In the genomic region with DNA sequence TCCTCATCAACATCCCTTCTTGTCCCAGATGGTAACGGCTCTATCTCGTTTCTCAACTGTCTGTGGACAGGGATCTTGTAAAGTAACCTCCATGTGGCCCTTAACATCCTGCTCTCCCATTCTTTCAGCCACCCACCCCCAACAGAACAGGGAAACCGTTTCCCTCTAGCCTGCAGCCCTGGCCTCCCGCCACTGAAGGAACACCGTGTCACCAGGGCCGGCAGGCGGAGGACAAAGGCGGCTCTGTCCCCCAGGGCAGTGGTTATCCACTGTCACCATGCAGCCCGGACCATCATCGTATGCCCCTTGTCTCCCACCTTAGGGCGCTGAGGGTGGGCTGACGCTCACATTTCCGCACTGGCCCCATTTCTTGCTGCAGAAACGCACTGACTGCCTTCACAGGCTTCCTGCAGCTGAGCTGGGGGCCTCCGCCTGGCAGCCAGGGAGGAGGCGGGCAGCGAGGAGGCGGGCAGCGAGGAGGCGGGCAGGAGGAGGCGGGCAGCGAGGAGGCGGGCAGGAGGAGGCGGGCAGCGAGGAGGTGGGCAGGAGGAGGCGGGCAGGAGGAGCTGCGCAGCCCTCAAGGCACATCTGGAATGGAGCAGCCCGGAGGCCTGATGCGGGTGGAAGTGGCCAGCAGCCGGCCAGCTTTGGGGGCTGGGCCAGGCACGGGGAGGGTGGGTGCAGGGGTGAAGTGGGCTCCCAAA, we compare ENCODE assay signal across 12 cellular contexts. TPM values are rescaled to one million over a fixed set of nuclear protein-coding genes. Genes with fewer than 3 reads are reported as not detected.
DNase-seq lines count a peak whose midpoint lies in the region; ATAC-seq, FAIRE-seq and TF ChIP-seq lines count a peak whose summit lies in the region.
"Had no signal": no experiment of that assay in that cellular context is flagged by ENCODE, and none has a peak within 500 bp of the region (broad histone marks: within the 10 kb centered on the region; RNA-seq: fewer than 3 reads in every experiment).

No MANE protein-coding gene starts in this region.

- no peaks in the 10 kb centered on the region for H3K36me3 ChIP-seq in Panc1 (ENCODE audit: control insufficient read depth, insufficient read depth, low read length)
- H3K36me3 ChIP-seq in endodermal cell (ENCODE audit: control insufficient read depth, insufficient read depth, low read length), result no peaks in the 10 kb centered on the region
- no peaks in the 10 kb centered on the region for H3K36me3 ChIP-seq in neural progenitor cell
- H3K36me3 ChIP-seq: SJSA1, WERI-Rb-1 had no signal

- H2AFZ ChIP-seq in neural progenitor cell (replicated peaks), result peak overlapping the region; percentile 42

- ATAC-seq in Panc1, result peak; percentile 48; the same call in 1 of the 2 replicates

- in situ Hi-C loops in Panc1 (cut with HindIII; ENCODE audit: low pct_unique_long_range_greater_than_20kb, low sequenced_read_pairs), result no loop called here

- no peak overlapping the region for H3K4me3 ChIP-seq in Panc1 (ENCODE audit: low read depth in 2 of 2, low read length in 2 of 2)
- H3K4me3 ChIP-seq in endodermal cell (ENCODE audit: low read length), result no peak overlapping the region
- no peak overlapping the region for H3K4me3 ChIP-seq in neural progenitor cell
- H3K4me3 ChIP-seq: SJSA1 had no signal

- no peak for TF ChIP-seq CTCF in Calu3 (IDR thresholded peaks at IDR 0.05; ENCODE audit: unreplicated experiment)
- no peak for TF ChIP-seq CTCF in Panc1 (IDR thresholded peaks at IDR 0.05)
- TF ChIP-seq CTCF in endodermal cell (conservative IDR thresholded peaks at IDR 0.05), result no peak
- no peak for TF ChIP-seq CTCF in neural progenitor cell (IDR thresholded peaks at IDR 0.05)

- H3K27me3 Mint-ChIP-seq in Calu3 (ENCODE audit: unreplicated experiment) (peaks cover 13% of the 10 kb centered on the region), endodermal cell (ENCODE audit: insufficient read depth) (peaks cover 2% of the 10 kb centered on the region), neural progenitor cell (ENCODE audit: insufficient read depth, low read depth) (peaks cover 12% of the 10 kb centered on the region)
- peaks cover 9% of the 10 kb centered on the region for H3K27me3 Mint-ChIP-seq in activated T-helper 2 cell treated with anti-CD3 and anti-CD28 coated beads, Interferon-gamma antibody, Interleukin-2, Interleukin-4, amounts not matched to agents 10 μg/mL and 5 μg/mL and 100 μg/mL, durations not matched to agents 14 hours and 24 hours and 36 hours (ENCODE audit: low read depth)

- FAIRE-seq in HTR-8/SVneo (lab: Jason Lieb, UNC), result no peak

- H3K4me1 Mint-ChIP-seq in Calu3 (ENCODE audit: low read depth, unreplicated experiment), result peaks cover 11% of the 10 kb centered on the region
- peaks cover 6% of the 10 kb centered on the region for H3K4me1 Mint-ChIP-seq in endodermal cell
- peaks cover 21% of the 10 kb centered on the region for H3K4me1 Mint-ChIP-seq in neural progenitor cell
- peaks cover 2% of the 10 kb centered on the region for H3K4me1 Mint-ChIP-seq in activated T-helper 2 cell treated with anti-CD3 and anti-CD28 coated beads, Interferon-gamma antibody, Interleukin-2, Interleukin-4, amounts not matched to agents 10 μg/mL and 5 μg/mL and 100 μg/mL, durations not matched to agents 14 hours and 24 hours and 36 hours (ENCODE audit: low read depth)

- H3K36me3 Mint-ChIP-seq in Calu3 (ENCODE audit: insufficient read depth, unreplicated experiment), result no peaks in the 10 kb centered on the region
- no peaks in the 10 kb centered on the region for H3K36me3 Mint-ChIP-seq in endodermal cell (ENCODE audit: low read depth)
- no peaks in the 10 kb centered on the region for H3K36me3 Mint-ChIP-seq in neural progenitor cell
- H3K36me3 Mint-ChIP-seq in activated T-helper 2 cell treated with anti-CD3 and anti-CD28 coated beads, Interferon-gamma antibody, Interleukin-2, Interleukin-4, amounts not matched to agents 10 μg/mL and 5 μg/mL and 100 μg/mL, durations not matched to agents 14 hours and 24 hours and 36 hours (ENCODE audit: low read depth), result no peaks in the 10 kb centered on the region

- H3K9me3 ChIP-seq in Panc1 (ENCODE audit: control insufficient read depth, insufficient read depth, low read depth, low read length) (no peaks in the 10 kb centered on the region), endodermal cell (ENCODE audit: control insufficient read depth, low read length) (no peaks in the 10 kb centered on the region), neural progenitor cell (ENCODE audit: low read depth) (no peaks in the 10 kb centered on the region)
- H3K9me3 ChIP-seq: SJSA1 had no signal

- peaks cover 11% of the 10 kb centered on the region for H3K4me1 ChIP-seq in Panc1 (ENCODE audit: control insufficient read depth, insufficient read depth, low read length)
- H3K4me1 ChIP-seq in endodermal cell (ENCODE audit: control insufficient read depth, insufficient read depth, low read length), result no peaks in the 10 kb centered on the region
- H3K4me1 ChIP-seq in neural progenitor cell, result peaks cover 16% of the 10 kb centered on the region
- H3K4me1 ChIP-seq: SJSA1 had no signal

- H3K4me2 ChIP-seq in neural progenitor cell, result no peak overlapping the region

- H3K4me3 Mint-ChIP-seq in Calu3 (ENCODE audit: low read depth, unreplicated experiment) (peak overlapping the region; percentile 55), endodermal cell (no peak overlapping the region), neural progenitor cell (no peak overlapping the region)
- no peak overlapping the region for H3K4me3 Mint-ChIP-seq in activated T-helper 2 cell treated with anti-CD3 and anti-CD28 coated beads, Interferon-gamma antibody, Interleukin-2, Interleukin-4, amounts not matched to agents 10 μg/mL and 5 μg/mL and 100 μg/mL, durations not matched to agents 14 hours and 24 hours and 36 hours (ENCODE audit: low read depth)

- peak overlapping the region; percentile 33 for H3K27ac Mint-ChIP-seq in Calu3 (ENCODE audit: unreplicated experiment)
- no peak overlapping the region for H3K27ac Mint-ChIP-seq in endodermal cell
- peak overlapping the region; percentile 14 for H3K27ac Mint-ChIP-seq in neural progenitor cell
- H3K27ac Mint-ChIP-seq in activated T-helper 2 cell treated with anti-CD3 and anti-CD28 coated beads, Interferon-gamma antibody, Interleukin-2, Interleukin-4, amounts not matched to agents 10 μg/mL and 5 μg/mL and 100 μg/mL, durations not matched to agents 14 hours and 24 hours and 36 hours, result no peak overlapping the region

- DNase-seq in Calu3 (peak; percentile 64), Panc1 (ENCODE audit: low read depth, low spot score) (no peak), endodermal cell (peak; percentile 29), neural progenitor cell (ENCODE audit: low spot score) (no peak), HTR-8/SVneo (ENCODE audit: insufficient read length, low spot score) (no peak), DMS153 (lab: John Stamatoyannopoulos, UW) (no peak)
- DNase-seq in NK-92 treated with Interleukin-12 subunit alpha and Interleukin-12 subunit beta, amount 100 ng/mL, for 24 hours (lab: John Stamatoyannopoulos, UW), result no peak
- no peak for DNase-seq in activated T-helper 2 cell treated with anti-CD3 and anti-CD28 coated beads, Interferon-gamma antibody, Interleukin-2, Interleukin-4, amounts not matched to agents 10 μg/mL and 5 μg/mL and 100 μg/mL, durations not matched to agents 14 hours and 24 hours and 36 hours (ENCODE audit: low spot score)
- DNase-seq: activated CD8-positive, alpha-beta memory T cell treated with anti-CD3 and anti-CD28 coated beads, Interleukin-2, amount 50 U/mL, for 48 hours; WERI-Rb-1 had no signal

- 85 to 91% methylated on average over 17 to 31 of the region's 31 CpGs for WGBS in endodermal cell (ENCODE audit: insufficient coverage in 1 of 2, insufficient read length in 1 of 2), 2 experiments

- no peak overlapping the region for H3K9ac ChIP-seq in endodermal cell (ENCODE audit: extremely low read depth, low read length, poor library complexity, severe bottlenecking)
- no peak overlapping the region for H3K9ac ChIP-seq in neural progenitor cell

- POLR2A ChIA-PET in Panc1 (lab: Charles Lee), result interaction anchor here (0.6 to 0.7 kb wide), 2 partner anchors 62 to 124 kb away, joined by 4 read pairs; no protein-coding TSS in a partner anchor

- H3K9me3 Mint-ChIP-seq in Calu3 (ENCODE audit: low read depth, unreplicated experiment), result no peaks in the 10 kb centered on the region
- no peaks in the 10 kb centered on the region for H3K9me3 Mint-ChIP-seq in endodermal cell
- H3K9me3 Mint-ChIP-seq in neural progenitor cell, result no peaks in the 10 kb centered on the region
- H3K9me3 Mint-ChIP-seq in activated T-helper 2 cell treated with anti-CD3 and anti-CD28 coated beads, Interferon-gamma antibody, Interleukin-2, Interleukin-4, amounts not matched to agents 10 μg/mL and 5 μg/mL and 100 μg/mL, durations not matched to agents 14 hours and 24 hours and 36 hours, result no peaks in the 10 kb centered on the region

- no peaks in the 10 kb centered on the region for H4K20me1 ChIP-seq in neural progenitor cell (ENCODE audit: low read depth)

- H3K27me3 ChIP-seq in Panc1 (ENCODE audit: control insufficient read depth, insufficient read depth, low read length), result no peaks in the 10 kb centered on the region
- no peaks in the 10 kb centered on the region for H3K27me3 ChIP-seq in endodermal cell (ENCODE audit: control insufficient read depth, insufficient read depth, low read length, poor library complexity, severe bottlenecking)
- H3K27me3 ChIP-seq in neural progenitor cell, result no peaks in the 10 kb centered on the region
- H3K27me3 ChIP-seq: SJSA1 had no signal

- H3F3A ChIP-seq in neural progenitor cell (ENCODE audit: low read depth), result peaks cover 4% of the 10 kb centered on the region

- no peaks in the 10 kb centered on the region for H3K79me2 ChIP-seq in neural progenitor cell (ENCODE audit: low read depth)

- no TSS peak for BruUV-seq in Calu3 (replicated peaks; lab: Mats Ljungman, UMichigan)
- no TSS peak for BruUV-seq in Panc1 (replicated peaks; lab: Mats Ljungman, UMichigan)

- CTCF ChIA-PET in Calu3 (lab: Charles Lee) (interaction anchor here (0.6 kb wide), 1 partner anchor 41 kb away, joined by 3 read pairs; no protein-coding TSS in a partner anchor), Panc1 (lab: Charles Lee) (no interaction called here)

- H3K27ac ChIP-seq in Panc1 (ENCODE audit: low read length) (no peak overlapping the region), endodermal cell (ENCODE audit: low read depth, low read length) (no peak overlapping the region), neural progenitor cell (no peak overlapping the region)
- H3K27ac ChIP-seq: HL-60, SJSA1, WERI-Rb-1 had no signal

- intact Hi-C loops in Calu3 (cut with micrococcal nuclease; ENCODE audit: unreplicated experiment), result no loop called here
- intact Hi-C loops in Panc1 (cut with micrococcal nuclease; ENCODE audit: unreplicated experiment), result no loop called here
- intact Hi-C loops in activated T-helper 2 cell treated with anti-CD3 and anti-CD28 coated beads, Interferon-gamma antibody, Interleukin-2, Interleukin-4, amounts not matched to agents 10 μg/mL and 5 μg/mL and 100 μg/mL, durations not matched to agents 14 hours and 24 hours and 36 hours (cut with micrococcal nuclease), result no loop called here

RNA-seq across cellular contexts. Expression of gene KIAA0232, which starts 20.8 kb away (rescaled TPM):
- total RNA-seq in Calu3 (2022) (17.4 and 17.7 TPM in 2 replicates), Panc1 (2021; ENCODE audit: unreplicated experiment) (20.2 TPM), endodermal cell (10 to 100 TPM; 32.9 to 43.5 TPM), neural progenitor cell (ENCODE audit: low replicate concordance) (42.9 and 52.2 TPM in 2 replicates)
- 6.8 TPM for polyA plus RNA-seq in Panc1 (2012; ENCODE audit: insufficient read length)
- 30.0 TPM for polyA plus RNA-seq in endodermal cell (2013, experiment 1 of 2)
- polyA plus RNA-seq in endodermal cell (2013, experiment 2 of 2), result 32.5 TPM
- 13.6 and 15.9 TPM in 2 replicates for total RNA-seq in activated T-helper 2 cell treated with anti-CD3 and anti-CD28 coated beads, Interferon-gamma antibody, Interleukin-2, Interleukin-4, amounts not matched to agents 10 μg/mL and 5 μg/mL and 100 μg/mL, durations not matched to agents 14 hours and 24 hours and 36 hours

RNA-seq across cellular contexts. Expression of gene BLOC1S4, which starts 45.7 kb away (rescaled TPM):
- 9.2 and 13.2 TPM in 2 replicates for total RNA-seq in Calu3 (2022)
- total RNA-seq in Panc1 (2021; ENCODE audit: unreplicated experiment), result 10.7 TPM
- polyA plus RNA-seq in Panc1 (2012; ENCODE audit: insufficient read length), result 15.2 TPM
- 10 to 100 TPM; 18.8 to 26.5 TPM for total RNA-seq in endodermal cell
- 21.0 TPM for polyA plus RNA-seq in endodermal cell (2013, experiment 1 of 2)
- polyA plus RNA-seq in endodermal cell (2013, experiment 2 of 2), result 18.1 TPM
- 10.5 and 24.6 TPM in 2 replicates for total RNA-seq in neural progenitor cell (ENCODE audit: low replicate concordance)
- 18.2 and 20.8 TPM in 2 replicates for total RNA-seq in activated T-helper 2 cell treated with anti-CD3 and anti-CD28 coated beads, Interferon-gamma antibody, Interleukin-2, Interleukin-4, amounts not matched to agents 10 μg/mL and 5 μg/mL and 100 μg/mL, durations not matched to agents 14 hours and 24 hours and 36 hours

RNA-seq across cellular contexts. Expression of gene MRFAP1L1, which starts 52.0 kb away (rescaled TPM):
- 31.7 and 33.1 TPM in 2 replicates for total RNA-seq in Calu3 (2022)
- total RNA-seq in Panc1 (2021; ENCODE audit: unreplicated experiment), result 29.5 TPM
- 25.8 TPM for polyA plus RNA-seq in Panc1 (2012; ENCODE audit: insufficient read length)
- total RNA-seq in endodermal cell, result 10 to 100 TPM; 45.0 to 50.2 TPM
- 64.3 TPM for polyA plus RNA-seq in endodermal cell (2013, experiment 1 of 2)
- 53.7 TPM for polyA plus RNA-seq in endodermal cell (2013, experiment 2 of 2)
- 90.6 and 141 TPM in 2 replicates for total RNA-seq in neural progenitor cell (ENCODE audit: low replicate concordance)
- 46.6 and 49.6 TPM in 2 replicates for total RNA-seq in activated T-helper 2 cell treated with anti-CD3 and anti-CD28 coated beads, Interferon-gamma antibody, Interleukin-2, Interleukin-4, amounts not matched to agents 10 μg/mL and 5 μg/mL and 100 μg/mL, durations not matched to agents 14 hours and 24 hours and 36 hours

Comparison
In these comparisons a context has a peak if more than half of its experiments do, and no peak if none do; other contexts are left out.
1. DNase-seq: peak in Calu3 (single experiment) and endodermal cell (single experiment); none in Panc1 (single experiment), neural progenitor cell (single experiment), HTR-8/SVneo (single experiment), NK-92 treated with Interleukin-12 subunit alpha and Interleukin-12 subunit beta, amount 100 ng/mL, for 24 hours (single experiment), DMS153 (single experiment) and activated T-helper 2 cell treated with anti-CD3 and anti-CD28 coated beads, Interferon-gamma antibody, Interleukin-2, Interleukin-4, amounts not matched to agents 10 μg/mL and 5 μg/mL and 100 μg/mL, durations not matched to agents 14 hours and 24 hours and 36 hours (single experiment).
2. H3K27ac Mint-ChIP-seq: peak in Calu3 (single experiment) and neural progenitor cell (single experiment); none in endodermal cell (single experiment) and activated T-helper 2 cell treated with anti-CD3 and anti-CD28 coated beads, Interferon-gamma antibody, Interleukin-2, Interleukin-4, amounts not matched to agents 10 μg/mL and 5 μg/mL and 100 μg/mL, durations not matched to agents 14 hours and 24 hours and 36 hours (single experiment).